2 cellular contexts compared by ENCODE assay signal in genomic region chr20:1831606-1832005, GRCh38.
TF ChIP-seq lines count a peak whose summit lies in the region.

No MANE protein-coding gene starts in this region.

TF ChIP-seq in H1, 55 proteins besides CTCF, POLR2A, EP300 and RAD21:
- no peak for TF ChIP-seq NRF1 (IDR thresholded peaks at IDR 0.05; ENCODE audit: low read depth, low read length)

TF ChIP-seq in GM12891, 5 proteins besides CTCF, POLR2A, EP300 and RAD21:
- no peak for TF ChIP-seq TAF1 (IDR thresholded peaks at IDR 0.05; ENCODE audit: low read depth, low read length)
